25 cellular contexts compared by ENCODE assay signal in the genomic region with DNA sequence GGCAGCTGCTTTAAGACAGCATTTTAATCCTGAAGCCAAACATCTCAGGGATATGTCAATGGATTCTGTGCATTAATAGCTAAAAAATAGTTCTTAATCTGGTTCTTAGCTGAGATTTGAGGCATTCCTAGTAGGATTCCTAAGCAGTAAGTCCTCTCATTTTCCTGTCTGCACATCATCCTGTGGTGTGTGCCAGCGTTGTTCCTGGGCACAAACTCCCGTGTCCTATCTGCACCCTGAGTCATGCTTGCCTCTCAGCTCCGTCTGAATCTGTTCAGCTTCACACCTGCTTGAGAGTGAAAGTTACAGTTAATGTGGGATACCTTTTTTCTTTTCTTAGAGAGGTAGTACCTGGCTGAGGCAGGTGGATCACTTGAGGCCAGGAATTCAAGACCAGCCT. TPM values are rescaled to one million over a fixed set of nuclear protein-coding genes. Genes with fewer than 3 reads are reported as not detected.
A peak's percentile ranks its signal among the peaks of the same experiment; 100 is the strongest.
DNase-seq lines count a peak whose midpoint lies in the region; ATAC-seq, FAIRE-seq and TF ChIP-seq lines count a peak whose summit lies in the region.
"Had no signal": no experiment of that assay in that cellular context is flagged by ENCODE, and none has a peak within 500 bp of the region (broad histone marks: within the 10 kb centered on the region; RNA-seq: fewer than 3 reads in every experiment).

No MANE protein-coding gene starts in this region.

- H3K4me3 Mint-ChIP-seq in activated CD4-positive, alpha-beta T cell treated with anti-CD3 and anti-CD28 coated beads, Interleukin-2, amount 10 ng/mL, durations not matched to agents 7 days and 5 days: no peak overlapping the region
- H3K4me3 Mint-ChIP-seq: activated naive CD8-positive, alpha-beta T cell treated with anti-CD3 and anti-CD28 coated beads for 36 hours; activated T-cell treated with anti-CD3 and anti-CD28 coated beads, Interleukin-2, amount 50 U/mL, for 4 hours; central memory CD8-positive, alpha-beta T cell; effector memory CD8-positive, alpha-beta T cell; naive thymus-derived CD8-positive, alpha-beta T cell; stimulated activated naive CD8-positive, alpha-beta T cell treated with anti-CD3 and anti-CD28 coated beads, Interleukin-15, amount 100 ng/mL, for 72 hours had no signal

- in situ Hi-C loops in ACHN (cut with HindIII; ENCODE audit: low pct_ligation_motif_present, low pct_unique_long_range_greater_than_20kb, low sequenced_read_pairs): no loop called here
- in situ Hi-C loops in astrocyte of the spinal cord (cut with HindIII; ENCODE audit: low sequenced_read_pairs): no loop called here

- ATAC-seq in GM18517 (IDR thresholded peaks at IDR 0.05; ENCODE audit: unreplicated experiment): no peak
- ATAC-seq: activated T-cell treated with anti-CD3 and anti-CD28 coated beads, Interleukin-2, amount 50 U/mL, for 4 hours; effector memory CD8-positive, alpha-beta T cell; naive thymus-derived CD8-positive, alpha-beta T cell; stimulated activated naive CD8-positive, alpha-beta T cell treated with anti-CD3 and anti-CD28 coated beads, Interleukin-15, amount 100 ng/mL, for 72 hours had no signal

- H3K79me2 ChIP-seq in keratinocyte (ENCODE audit: control insufficient read depth, insufficient read depth, low read length): peaks cover 70% of the 10 kb centered on the region

- DNase-seq in ACHN (peak; percentile 33), LHCN-M2 (ENCODE audit: low read depth) (peak; percentile 47), astrocyte of the spinal cord (ENCODE audit: low read depth, low spot score) (peak; percentile 33), keratinocyte (ENCODE audit: low read depth, low spot score) (no peak), NCI-H510A treated with DMSO at 0.1 percent for 48 hours (lab: John Stamatoyannopoulos, UW) (no peak), small intestine (no peak)
- DNase-seq in activated CD4-positive, alpha-beta T cell treated with anti-CD3 and anti-CD28 coated beads, Interleukin-2, amount 10 ng/mL, durations not matched to agents 7 days and 5 days: no peak
- DNase-seq: activated CD4-positive, alpha-beta T cell treated with anti-CD3 and anti-CD28 coated beads, Interleukin-2, amount 50 U/mL, for 4 hours; activated naive CD8-positive, alpha-beta T cell treated with anti-CD3 and anti-CD28 coated beads for 36 hours; activated T-cell treated with anti-CD3 and anti-CD28 coated beads, Interleukin-2, amount 50 U/mL, for 4 hours; AML-193; Caco-2; effector memory CD8-positive, alpha-beta T cell; HCEC 1CT; Karpas-422; naive thymus-derived CD8-positive, alpha-beta T cell; NCI-H187; NCI-H446; stimulated activated CD4-positive, alpha-beta T cell treated with anti-CD3 and anti-CD28 coated beads, Interleukin-15, amount 100 ng/mL, for 24 hours; stimulated activated naive CD8-positive, alpha-beta T cell treated with anti-CD3 and anti-CD28 coated beads, Interleukin-15, amount 100 ng/mL, for 72 hours had no signal

- no peak for TF ChIP-seq CTCF in astrocyte of the spinal cord (IDR thresholded peaks at IDR 0.05; ENCODE audit: low read depth, low read length)
- TF ChIP-seq CTCF in keratinocyte (optimal IDR thresholded peaks at IDR 0.05 in 1 of 3, IDR thresholded peaks at IDR 0.05 in 1 of 3, conservative IDR thresholded peaks at IDR 0.05 in 1 of 3; ENCODE audit: extremely low read depth in 1 of 3, insufficient read depth in 2 of 3, low read length in 3 of 3): no peak

- H3K4me3 ChIP-seq in astrocyte of the spinal cord (ENCODE audit: low read depth, low read length): no peak overlapping the region
- no peak overlapping the region for H3K4me3 ChIP-seq in keratinocyte (ENCODE audit: control insufficient read depth in 2 of 3, extremely low read depth in 1 of 3, insufficient read depth in 2 of 3, low read depth in 1 of 3, low read length in 3 of 3)
- no peak overlapping the region for H3K4me3 ChIP-seq in small intestine (ENCODE audit: low read depth in 1 of 2, low read length in 2 of 2)
- H3K4me3 ChIP-seq: prostate gland had no signal

- FAIRE-seq in keratinocyte (lab: Jason Lieb, UNC) (peak; percentile 96), small intestine (lab: Jason Lieb, UNC) (no peak)
- FAIRE-seq: frontal cortex, TTC549 had no signal

- 58 to 81% (median 73%) methylated on average over 3 of the region's 3 CpGs for WGBS in small intestine, 3 donors

- no peak overlapping the region for H3K27ac Mint-ChIP-seq in activated CD4-positive, alpha-beta T cell treated with anti-CD3 and anti-CD28 coated beads, Interleukin-2, amount 10 ng/mL, durations not matched to agents 7 days and 5 days
- H3K27ac Mint-ChIP-seq: activated naive CD8-positive, alpha-beta T cell treated with anti-CD3 and anti-CD28 coated beads for 36 hours; effector memory CD8-positive, alpha-beta T cell; stimulated activated naive CD8-positive, alpha-beta T cell treated with anti-CD3 and anti-CD28 coated beads, Interleukin-15, amount 100 ng/mL, for 72 hours had no signal

- peak overlapping the region; percentile 57 for H3K4me2 ChIP-seq in keratinocyte (ENCODE audit: control insufficient read depth, extremely low read depth, insufficient read depth, low read depth, low read length)

- peaks cover 8% of the 10 kb centered on the region for H3K9me1 ChIP-seq in keratinocyte (ENCODE audit: control insufficient read depth, extremely low read depth, insufficient read depth, low read length)

- no peaks in the 10 kb centered on the region for H3K9me3 ChIP-seq in keratinocyte (ENCODE audit: control insufficient read depth, low read depth, low read length)
- H3K9me3 ChIP-seq in small intestine (ENCODE audit: control insufficient read depth, low read depth): no peaks in the 10 kb centered on the region
- H3K9me3 ChIP-seq: Caco-2, prostate gland had no signal

- H3K4me1 ChIP-seq in keratinocyte (ENCODE audit: control insufficient read depth, extremely low read depth, insufficient read depth, low read length): peaks cover 80% of the 10 kb centered on the region
- no peaks in the 10 kb centered on the region for H3K4me1 ChIP-seq in small intestine (ENCODE audit: control insufficient read depth in 2 of 2, insufficient read depth in 1 of 2, low read depth in 1 of 2, low read length in 1 of 2)

- peaks cover 38% of the 10 kb centered on the region for H3K36me3 Mint-ChIP-seq in activated CD4-positive, alpha-beta T cell treated with anti-CD3 and anti-CD28 coated beads, Interleukin-2, amount 10 ng/mL, durations not matched to agents 7 days and 5 days (ENCODE audit: low read depth)

- POLR2A ChIA-PET in activated CD4-positive, alpha-beta T cell treated with anti-CD3 and anti-CD28 coated beads, Interleukin-2, amount 10 ng/mL, durations not matched to agents 7 days and 5 days (lab: Charles Lee): no interaction called here

- H3K9ac ChIP-seq in keratinocyte (ENCODE audit: control insufficient read depth, extremely low read depth, insufficient read depth, low read length): no peak overlapping the region

- H3K27me3 Mint-ChIP-seq in activated CD4-positive, alpha-beta T cell treated with anti-CD3 and anti-CD28 coated beads, Interleukin-2, amount 10 ng/mL, durations not matched to agents 7 days and 5 days: no peaks in the 10 kb centered on the region
- H3K27me3 Mint-ChIP-seq: activated naive CD8-positive, alpha-beta T cell treated with anti-CD3 and anti-CD28 coated beads for 36 hours; central memory CD8-positive, alpha-beta T cell; effector memory CD8-positive, alpha-beta T cell; naive thymus-derived CD8-positive, alpha-beta T cell; stimulated activated naive CD8-positive, alpha-beta T cell treated with anti-CD3 and anti-CD28 coated beads, Interleukin-15, amount 100 ng/mL, for 72 hours had no signal

- no peak overlapping the region for H2AFZ ChIP-seq in keratinocyte (ENCODE audit: control insufficient read depth, low read length)

- H3K27ac ChIP-seq in keratinocyte (ENCODE audit: control insufficient read depth, insufficient read depth, low read length) (peak overlapping the region; percentile 21), small intestine (ENCODE audit: low read depth in 1 of 2, low read length in 1 of 2) (no peak overlapping the region)

- no peaks in the 10 kb centered on the region for H3K9me3 Mint-ChIP-seq in activated CD4-positive, alpha-beta T cell treated with anti-CD3 and anti-CD28 coated beads, Interleukin-2, amount 10 ng/mL, durations not matched to agents 7 days and 5 days
- H3K9me3 Mint-ChIP-seq: activated naive CD8-positive, alpha-beta T cell treated with anti-CD3 and anti-CD28 coated beads for 36 hours; activated T-cell treated with anti-CD3 and anti-CD28 coated beads, Interleukin-2, amount 50 U/mL, for 4 hours; central memory CD8-positive, alpha-beta T cell; effector memory CD8-positive, alpha-beta T cell; naive thymus-derived CD8-positive, alpha-beta T cell; stimulated activated naive CD8-positive, alpha-beta T cell treated with anti-CD3 and anti-CD28 coated beads, Interleukin-15, amount 100 ng/mL, for 72 hours had no signal

- H3K36me3 ChIP-seq in keratinocyte (ENCODE audit: control insufficient read depth in 2 of 2, extremely low read depth in 1 of 2, insufficient read depth in 2 of 2, low read length in 2 of 2) (peaks cover 34 to 52% of the 10 kb centered on the region in 2 experiments), small intestine (ENCODE audit: control insufficient read depth in 2 of 2, insufficient read depth in 2 of 2, low read length in 2 of 2) (peaks cover 15 to 17% of the 10 kb centered on the region in 2 donors)

- dilution Hi-C loops in keratinocyte (cut with MboI; ENCODE audit: extremely low pct_ligation_motif_present, low sequenced_read_pairs): no loop called here

- peaks cover 5% of the 10 kb centered on the region for H4K20me1 ChIP-seq in keratinocyte (ENCODE audit: control insufficient read depth, extremely low read depth, insufficient read depth, low read length)

- peaks cover 11% of the 10 kb centered on the region for H3K4me1 Mint-ChIP-seq in activated CD4-positive, alpha-beta T cell treated with anti-CD3 and anti-CD28 coated beads, Interleukin-2, amount 10 ng/mL, durations not matched to agents 7 days and 5 days

- CTCF ChIA-PET in activated CD4-positive, alpha-beta T cell treated with anti-CD3 and anti-CD28 coated beads, Interleukin-2, amount 10 ng/mL, durations not matched to agents 7 days and 5 days (lab: Charles Lee): interaction anchor here (0.9 to 1.0 kb wide), 2 partner anchors 10 to 17 kb away, joined by 3 to 4 read pairs; no protein-coding TSS in a partner anchor

- no peaks in the 10 kb centered on the region for H3K27me3 ChIP-seq in keratinocyte (ENCODE audit: control insufficient read depth, extremely low read depth, insufficient read depth, low read length)
- no peaks in the 10 kb centered on the region for H3K27me3 ChIP-seq in small intestine (ENCODE audit: control insufficient read depth in 2 of 2, insufficient read depth in 2 of 2, low read length in 2 of 2)

RNA-seq across cellular contexts. Expression of a gene that starts 19.5 kb away (rescaled TPM):
- total RNA-seq in LHCN-M2 (2014; rRNA removed): 26.5 and 27.3 TPM in 2 replicates
- 55.1 TPM for polyA plus RNA-seq in LHCN-M2 (2012)
- polyA plus RNA-seq in keratinocyte (15.2 to 84.7 TPM (median 26.2 TPM) in 3 replicates), small intestine (10 to 100 TPM in 2 of 3 donors, 1 to 10 TPM in 1; 9.5 to 15.3 (median 11.2) TPM)
- 419 TPM for polyA plus RNA-seq in keratinocyte (2011; ENCODE audit: low read depth)
- polyA plus RNA-seq in keratinocyte (2011; cell fraction: cytosol; rRNA removed): 51.0 and 71.3 TPM in 2 replicates
- polyA plus RNA-seq in keratinocyte (2011; cell fraction: nucleus; rRNA removed): 98.1 and 123 TPM in 2 replicates
- polyA plus RNA-seq in keratinocyte (2012; ENCODE audit: low replicate concordance): 152 and 176 TPM in 2 replicates
- polyA minus RNA-seq in keratinocyte: 14.0 to 96.2 TPM (median 28.4 TPM) in 3 replicates
- polyA minus RNA-seq in keratinocyte (2011; cell fraction: cytosol; rRNA and poly(A)+ RNA removed): 65.0 TPM
- polyA minus RNA-seq in keratinocyte (2011; cell fraction: nucleus; rRNA and poly(A)+ RNA removed): 43.2 and 64.7 TPM in 2 replicates
- 10 to 100 TPM; 27.1 to 27.6 TPM for total RNA-seq in activated CD4-positive, alpha-beta T cell treated with anti-CD3 and anti-CD28 coated beads, Interleukin-2, amount 10 ng/mL, durations not matched to agents 7 days and 5 days

RNA-seq across cellular contexts. Expression of a gene that starts 55.1 kb away (rescaled TPM):
- total RNA-seq in LHCN-M2 (2014; rRNA removed): 17.1 and 18.5 TPM in 2 replicates
- polyA plus RNA-seq in LHCN-M2 (2012): 10.2 TPM
- 12.1 to 21.1 TPM (median 20.2 TPM) in 3 replicates for polyA plus RNA-seq in keratinocyte
- 8.3 TPM for polyA plus RNA-seq in keratinocyte (2011; ENCODE audit: low read depth)
- polyA plus RNA-seq in keratinocyte (2011; cell fraction: cytosol; rRNA removed): 11.9 and 17.5 TPM in 2 replicates
- polyA plus RNA-seq in keratinocyte (2011; cell fraction: nucleus; rRNA removed): 21.4 and 25.6 TPM in 2 replicates
- 7.6 and 19.0 TPM in 2 replicates for polyA plus RNA-seq in keratinocyte (2012; ENCODE audit: low replicate concordance)
- 7.1 to 19.7 TPM (median 8.4 TPM) in 3 replicates for polyA minus RNA-seq in keratinocyte
- polyA minus RNA-seq in keratinocyte (2011; cell fraction: cytosol; rRNA and poly(A)+ RNA removed): 10.6 TPM
- polyA minus RNA-seq in keratinocyte (2011; cell fraction: nucleus; rRNA and poly(A)+ RNA removed): 15.1 and 37.9 TPM in 2 replicates
- 1 to 10 TPM; 3.5 to 6.2 (median 4.2) TPM for polyA plus RNA-seq in small intestine
- 10 to 100 TPM; 11.1 to 12.3 TPM for total RNA-seq in activated CD4-positive, alpha-beta T cell treated with anti-CD3 and anti-CD28 coated beads, Interleukin-2, amount 10 ng/mL, durations not matched to agents 7 days and 5 days

Comparison
In these comparisons a context has a peak if more than half of its experiments do, and no peak if none do; other contexts are left out.
1. DNase-seq: peak in ACHN (single experiment), LHCN-M2 (single experiment) and astrocyte of the spinal cord (single experiment); none in keratinocyte (single experiment), NCI-H510A treated with DMSO at 0.1 percent for 48 hours (single experiment), small intestine (single experiment) and activated CD4-positive, alpha-beta T cell treated with anti-CD3 and anti-CD28 coated beads, Interleukin-2, amount 10 ng/mL, durations not matched to agents 7 days and 5 days (single experiment).